Comparison of ENCODE assay signal across 18 cellular contexts in the genomic region with DNA sequence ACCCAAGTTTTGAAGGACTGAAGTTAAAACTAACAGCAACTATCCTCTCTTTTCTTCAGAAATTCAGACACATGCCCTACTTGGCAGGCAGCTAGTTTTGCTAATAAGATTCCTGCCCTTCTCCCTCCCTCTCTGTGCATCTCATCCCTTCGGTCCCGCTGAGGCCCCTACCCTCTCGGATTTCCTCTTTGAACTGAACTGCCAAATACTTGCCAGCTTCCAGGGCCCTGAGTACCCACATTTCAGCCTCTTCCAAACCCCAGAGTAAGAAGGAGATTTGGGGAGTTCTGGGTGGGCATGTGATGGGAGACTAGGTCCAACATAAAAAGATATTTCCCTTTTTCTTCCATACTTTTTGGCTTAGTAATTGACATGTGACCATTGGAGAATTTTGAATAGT.
A peak's percentile ranks its signal among the peaks of the same experiment; 100 is the strongest.
DNase-seq lines count a peak whose midpoint lies in the region; ATAC-seq and TF ChIP-seq lines count a peak whose summit lies in the region.
"Had no signal": no experiment of that assay in that cellular context is flagged by ENCODE, and none has a peak within 500 bp of the region (broad histone marks: within the 10 kb centered on the region; RNA-seq: fewer than 3 reads in every experiment).

No MANE protein-coding gene starts in this region.

- TF ChIP-seq POLR2A in gastroesophageal sphincter (IDR thresholded peaks at IDR 0.05) (no peak), uterus (IDR thresholded peaks at IDR 0.05) (no peak)

- H3K36me3 ChIP-seq in SK-N-SH (replicated peaks in 1 of 2; ENCODE audit: control insufficient read depth in 1 of 2, insufficient read depth in 2 of 2, low read length in 1 of 2) (no peaks in the 10 kb centered on the region), gastroesophageal sphincter (no peaks in the 10 kb centered on the region), psoas muscle (ENCODE audit: insufficient read depth in 1 of 2, low read depth in 1 of 2) (no peaks in the 10 kb centered on the region), uterus (no peaks in the 10 kb centered on the region)

- TF ChIP-seq EP300 in SK-N-SH (IDR thresholded peaks at IDR 0.05; ENCODE audit: borderline replicate concordance in 1 of 2, low read depth in 1 of 2, low read length in 1 of 2) (no peak), gastroesophageal sphincter (IDR thresholded peaks at IDR 0.05) (no peak)

- TF ChIP-seq CTCF in SK-N-SH (IDR thresholded peaks at IDR 0.05) (no peak), gastroesophageal sphincter (IDR thresholded peaks at IDR 0.05) (no peak), psoas muscle (IDR thresholded peaks at IDR 0.05) (no peak), uterus (IDR thresholded peaks at IDR 0.05) (no peak)

- 70% methylated on average over 3 of the region's 3 CpGs for WGBS in SK-N-SH (ENCODE audit: low lambda C conversion rate)
- WGBS in gastroesophageal sphincter (ENCODE audit: low coverage in 1 of 2), 2 donors, result 34 to 55% methylated on average over 3 of the region's 3 CpGs
- WGBS in psoas muscle, 3 donors, result 16 to 26% (median 23%) methylated on average over 3 of the region's 3 CpGs

- no peak overlapping the region for H3K9ac ChIP-seq in SK-N-SH

- no peaks in the 10 kb centered on the region for H3K27me3 ChIP-seq in SK-N-SH (ENCODE audit: insufficient read depth)
- H3K27me3 ChIP-seq in gastroesophageal sphincter, result no peaks in the 10 kb centered on the region
- H3K27me3 ChIP-seq in psoas muscle (ENCODE audit: insufficient read depth in 3 of 3, low read length in 2 of 3), result no peaks in the 10 kb centered on the region
- no peaks in the 10 kb centered on the region for H3K27me3 ChIP-seq in uterus

- H3K4me3 ChIP-seq in SK-N-SH (ENCODE audit: low read depth in 2 of 2, low read length in 1 of 2), result no peak overlapping the region
- no peak overlapping the region for H3K4me3 ChIP-seq in gastroesophageal sphincter
- no peak overlapping the region for H3K4me3 ChIP-seq in psoas muscle
- no peak overlapping the region for H3K4me3 ChIP-seq in uterus

- DNase-seq in SK-N-SH (no peak), psoas muscle (no peak), uterus (no peak), NCI-H146 treated with DMSO at 0.1 percent for 48 hours (lab: John Stamatoyannopoulos, UW; ENCODE audit: unreplicated experiment) (no peak), NAMALWA (ENCODE audit: low spot score) (no peak), H4 (ENCODE audit: low spot score) (no peak)
- DNase-seq: activated CD4-positive, alpha-beta T cell treated with anti-CD3 and anti-CD28 coated beads for 4 hours; activated naive CD8-positive, alpha-beta T cell treated with anti-CD3 and anti-CD28 coated beads, Interleukin-2, amount 50 U/mL, for 24 hours; Calu3; GOT3; NCI-H1092; NCI-H2081; NCI-H510A; nephron progenitor cell; stimulated activated CD4-positive, alpha-beta T cell treated with anti-CD3 and anti-CD28 coated beads, Interleukin-15, amount 100 ng/mL, for 24 hours had no signal

- H4K20me1 ChIP-seq in SK-N-SH (ENCODE audit: insufficient read depth), result no peaks in the 10 kb centered on the region

- H3K9me2 ChIP-seq in SK-N-SH, result no peaks in the 10 kb centered on the region

- peaks cover 34% of the 10 kb centered on the region for H3F3A ChIP-seq in SK-N-SH (replicated peaks; ENCODE audit: insufficient read depth)

- ATAC-seq in SK-N-SH treated with all-trans-retinoic acid at 6 μM for 48 hours, result no peak
- no peak for ATAC-seq in gastroesophageal sphincter
- no peak for ATAC-seq in psoas muscle
- ATAC-seq: activated naive CD8-positive, alpha-beta T cell treated with anti-CD3 and anti-CD28 coated beads, Interleukin-2, amount 50 U/mL, for 24 hours; esophagus mucosa had no signal

- TF ChIP-seq RAD21 in SK-N-SH (IDR thresholded peaks at IDR 0.05; ENCODE audit: low read length), result no peak

- peaks cover 17 to 33% of the 10 kb centered on the region in 2 experiments; a peak in 3 of 4 replicates for H3K4me1 ChIP-seq in SK-N-SH (ENCODE audit: control insufficient read depth in 1 of 2, insufficient read depth in 2 of 2, low read depth in 1 of 2, low read length in 1 of 2)
- peaks cover 0 to 64% (median 19%) of the 10 kb centered on the region in 3 donors for H3K4me1 ChIP-seq in gastroesophageal sphincter
- peaks cover 79% of the 10 kb centered on the region for H3K4me1 ChIP-seq in psoas muscle
- peaks cover 0 to 18% of the 10 kb centered on the region in 2 donors for H3K4me1 ChIP-seq in uterus

- CTCF ChIA-PET in SK-N-SH (lab: Yijun Ruan, JAX), result interaction anchor here (0.7 to 1.3 kb wide), 2 partner anchors 35 to 118 kb away, joined by 3 read pairs; no protein-coding TSS in a partner anchor

- POLR2A ChIA-PET in SK-N-SH (lab: Yijun Ruan, JAX), result no interaction called here

- H2AFZ ChIP-seq in SK-N-SH (ENCODE audit: low read depth), result peak overlapping the region; percentile 26; the same call in 1 of the 2 replicates

- H3K9me3 ChIP-seq in SK-N-SH (no peaks in the 10 kb centered on the region), gastroesophageal sphincter (no peaks in the 10 kb centered on the region), psoas muscle (no peaks in the 10 kb centered on the region), uterus (no peaks in the 10 kb centered on the region)

- H3K27ac ChIP-seq in SK-N-SH (ENCODE audit: low read depth in 2 of 2, low read length in 1 of 2) (peak overlapping the region in 1 of 2 experiments; percentile 93; a peak in 2 of 4 replicates), gastroesophageal sphincter (peak overlapping the region in 3 of 4 donors; percentile 19 to 61 (median 33)), psoas muscle (peak overlapping the region; percentile 95), uterus (peak overlapping the region; percentile 68 to 83)

- intact Hi-C loops in psoas muscle (cut with DNase I) (loop anchor here (5.0 to 10.0 kb wide), 6 partner anchors 83 to 794 kb away; partner anchors contain the start of genes FGGY (in 1 of the 2) and JUN (in 1 of the 2)), uterus (cut with DNase I; ENCODE audit: low total_unique reads) (loop anchor here (10.0 kb wide), 1 partner anchor 116 kb away; the partner anchor contains the start of gene JUN)

- peak overlapping the region; percentile 15; the same call in 1 of the 2 replicates for H3K4me2 ChIP-seq in SK-N-SH

- H3K79me2 ChIP-seq in SK-N-SH (ENCODE audit: insufficient read depth), result no peaks in the 10 kb centered on the region

TF ChIP-seq in SK-N-SH, 30 proteins besides CTCF, POLR2A, EP300 and RAD21:
- peak; percentile 19; the same call in 1 of the 2 replicates for TF ChIP-seq NFIC (IDR thresholded peaks at IDR 0.05; ENCODE audit: borderline replicate concordance)
- TF ChIP-seq TAF1 (IDR thresholded peaks at IDR 0.05; ENCODE audit: borderline replicate concordance, low read depth, low read length), result no peak

TF ChIP-seq in SK-N-SH treated with all-trans-retinoic acid at 6 μM for 48 hours, 23 proteins besides CTCF, POLR2A, EP300 and RAD21:
- TF ChIP-seq ARNTL (CRISPR knock-in tag; IDR thresholded peaks at IDR 0.05; ENCODE audit: borderline replicate concordance, low read depth) (no peak), TOX (CRISPR knock-in tag; IDR thresholded peaks at IDR 0.05; ENCODE audit: borderline replicate concordance) (no peak), ZC3H10 (CRISPR knock-in tag; IDR thresholded peaks at IDR 0.05) (no peak), RARB (CRISPR knock-in tag; IDR thresholded peaks at IDR 0.05) (no peak), CSRNP3 (CRISPR knock-in tag; IDR thresholded peaks at IDR 0.05) (no peak)
